Comparison of ENCODE assay signal across 6 cellular contexts in the genomic region with DNA sequence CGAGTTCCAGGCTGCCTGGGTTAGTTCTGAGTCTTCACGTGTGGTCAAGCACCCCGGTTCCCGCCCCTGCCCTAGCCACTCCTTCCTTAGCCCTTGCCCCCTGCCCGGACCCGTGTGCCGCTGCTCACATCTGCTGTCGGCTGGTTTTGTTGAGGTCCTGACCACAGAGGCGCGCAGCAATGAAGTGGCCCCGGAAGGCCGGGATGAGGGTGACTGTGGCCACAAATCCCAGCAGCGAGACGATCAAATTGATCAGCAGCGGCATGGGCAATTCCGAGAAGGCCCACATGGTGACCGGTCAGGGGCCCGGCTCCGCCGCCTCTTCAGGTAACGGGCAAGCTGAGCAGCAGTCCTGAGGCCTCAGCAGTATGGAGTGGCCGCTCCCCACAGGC. TPM values are rescaled to one million over a fixed set of nuclear protein-coding genes. Genes with fewer than 3 reads are reported as not detected.
DNase-seq lines count a peak whose midpoint lies in the region; ATAC-seq and TF ChIP-seq lines count a peak whose summit lies in the region.

No MANE protein-coding gene starts in this region.

- peak overlapping the region; percentile 95 to 99 for H3K27ac Mint-ChIP-seq in natural killer cell treated with Interleukin-12 subunit alpha and Interleukin-12 subunit beta and Interleukin-15 and Interleukin-18, amount 100 ng/mL, for 72 hours

- DNase-seq in astrocyte of the spinal cord (ENCODE audit: low read depth, low spot score) (no peak), anterior cingulate cortex (lab: John Stamatoyannopoulos, UW) (no peak)
- peak; percentile 68 for DNase-seq in natural killer cell treated with Interleukin-12 subunit alpha and Interleukin-12 subunit beta and Interleukin-15 and Interleukin-18, amount 100 ng/mL, for 72 hours (ENCODE audit: low spot score)
- no peak for DNase-seq in effector CD8-positive, alpha-beta T cell (lab: John Stamatoyannopoulos, UW)

- H3K4me1 Mint-ChIP-seq in natural killer cell treated with Interleukin-12 subunit alpha and Interleukin-12 subunit beta and Interleukin-15 and Interleukin-18, amount 100 ng/mL, for 72 hours (ENCODE audit: low read depth in 2 of 2): peaks cover 28 to 31% of the 10 kb centered on the region in 2 donors

- in situ Hi-C loops in astrocyte of the spinal cord (cut with HindIII; ENCODE audit: low sequenced_read_pairs): no loop called here

- no peaks in the 10 kb centered on the region for H3K27me3 Mint-ChIP-seq in natural killer cell treated with Interleukin-12 subunit alpha and Interleukin-12 subunit beta and Interleukin-15 and Interleukin-18, amount 100 ng/mL, for 72 hours

- H3K4me3 ChIP-seq in astrocyte of the spinal cord (ENCODE audit: low read depth, low read length): peak overlapping the region; percentile 82

- H3K9me3 Mint-ChIP-seq in natural killer cell treated with Interleukin-12 subunit alpha and Interleukin-12 subunit beta and Interleukin-15 and Interleukin-18, amount 100 ng/mL, for 72 hours: no peaks in the 10 kb centered on the region

- peak; percentile 16 for TF ChIP-seq CTCF in astrocyte of the spinal cord (IDR thresholded peaks at IDR 0.05; ENCODE audit: low read depth, low read length)

- H3K4me3 Mint-ChIP-seq in natural killer cell treated with Interleukin-12 subunit alpha and Interleukin-12 subunit beta and Interleukin-15 and Interleukin-18, amount 100 ng/mL, for 72 hours: peak overlapping the region; percentile 92

- ATAC-seq in GM18867 (IDR thresholded peaks at IDR 0.05; ENCODE audit: unreplicated experiment) (peak; percentile 19), HG03139 (IDR thresholded peaks at IDR 0.05; ENCODE audit: unreplicated experiment) (peak; percentile 22)
- ATAC-seq in natural killer cell treated with Interleukin-12 subunit alpha and Interleukin-12 subunit beta and Interleukin-15 and Interleukin-18, amount 100 ng/mL, for 72 hours: peak; percentile 66 to 72

- H3K36me3 Mint-ChIP-seq in natural killer cell treated with Interleukin-12 subunit alpha and Interleukin-12 subunit beta and Interleukin-15 and Interleukin-18, amount 100 ng/mL, for 72 hours: peaks cover 27% of the 10 kb centered on the region

RNA-seq across cellular contexts. Expression of a gene that starts 0.3 kb away (rescaled TPM):
- 10 to 100 TPM; 51.9 to 96.2 TPM for total RNA-seq in natural killer cell treated with Interleukin-12 subunit alpha and Interleukin-12 subunit beta and Interleukin-15 and Interleukin-18, amount 100 ng/mL, for 72 hours

RNA-seq across cellular contexts. Expression of a gene that starts 5.8 kb away (rescaled TPM):
- 10 to 100 TPM; 37.9 to 58.4 TPM for total RNA-seq in natural killer cell treated with Interleukin-12 subunit alpha and Interleukin-12 subunit beta and Interleukin-15 and Interleukin-18, amount 100 ng/mL, for 72 hours

RNA-seq across cellular contexts. Expression of a gene that starts 16.7 kb away (rescaled TPM):
- total RNA-seq in natural killer cell treated with Interleukin-12 subunit alpha and Interleukin-12 subunit beta and Interleukin-15 and Interleukin-18, amount 100 ng/mL, for 72 hours: 10 to 100 TPM; 18.0 to 53.9 TPM

RNA-seq across cellular contexts. Expression of a gene that starts 20.0 kb away (rescaled TPM):
- 10 to 100 TPM; 33.4 to 49.5 TPM for total RNA-seq in natural killer cell treated with Interleukin-12 subunit alpha and Interleukin-12 subunit beta and Interleukin-15 and Interleukin-18, amount 100 ng/mL, for 72 hours

RNA-seq across cellular contexts. Expression of a gene that starts 33.7 kb away (rescaled TPM):
- total RNA-seq in natural killer cell treated with Interleukin-12 subunit alpha and Interleukin-12 subunit beta and Interleukin-15 and Interleukin-18, amount 100 ng/mL, for 72 hours: 10 to 100 TPM; 34.7 to 42.0 TPM

Comparison
In these comparisons a context has a peak if more than half of its experiments do, and no peak if none do; other contexts are left out.
1. ATAC-seq: peak in every context shown above with its lines; median percentile 69 in natural killer cell treated with Interleukin-12 subunit alpha and Interleukin-12 subunit beta and Interleukin-15 and Interleukin-18, amount 100 ng/mL, for 72 hours; 22 in HG03139; 19 in GM18867.